Comparison of ENCODE assay signal across 8 cellular contexts in the genomic region with DNA sequence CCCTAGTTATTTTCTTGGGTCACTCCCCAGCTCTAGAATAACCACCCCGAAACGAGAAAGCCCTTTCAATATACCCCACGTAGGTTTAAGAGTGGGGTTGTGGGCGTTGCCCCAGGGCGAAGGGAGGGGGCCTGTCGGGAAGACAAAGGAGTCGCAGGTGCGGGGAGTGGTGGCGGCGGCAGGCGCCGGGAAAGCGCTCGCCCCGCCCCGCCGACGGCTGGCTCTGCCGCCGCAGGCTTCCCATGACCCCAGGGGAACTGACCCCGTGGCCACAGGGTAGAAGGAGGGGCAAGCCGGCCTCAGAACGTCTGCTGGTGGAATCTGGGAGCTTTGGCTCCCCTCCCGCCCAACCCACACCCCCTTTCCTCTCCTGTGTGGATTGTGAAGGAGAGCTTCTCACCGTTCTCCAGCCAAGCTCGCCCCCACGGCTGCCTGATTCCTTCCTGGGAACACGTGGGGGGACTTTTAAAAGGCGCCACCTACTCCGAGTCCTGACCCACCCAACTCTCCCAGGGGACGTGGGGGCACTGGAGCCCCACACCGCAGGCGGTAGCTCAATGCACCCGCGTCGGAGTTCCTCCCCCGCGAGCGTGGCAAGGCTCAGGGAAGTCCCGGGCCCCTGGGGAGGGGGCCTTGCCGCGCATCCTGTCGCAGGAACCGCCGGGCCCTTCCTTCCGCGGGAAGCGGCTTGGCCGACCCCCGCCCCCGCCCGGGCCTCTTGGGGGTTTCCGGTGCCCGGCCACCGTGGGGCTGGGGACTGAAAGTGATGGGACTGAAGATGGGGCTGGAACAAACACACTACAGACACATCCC. TPM values are rescaled to one million over a fixed set of nuclear protein-coding genes. Genes with fewer than 3 reads are reported as not detected.
DNase-seq lines count a peak whose midpoint lies in the region; ATAC-seq and TF ChIP-seq lines count a peak whose summit lies in the region.

No MANE protein-coding gene starts in this region.

- H3K36me3 ChIP-seq in osteoblast (ENCODE audit: insufficient read depth, low read length), result no peaks in the 10 kb centered on the region

- peaks cover 59% of the 10 kb centered on the region for H3K36me3 Mint-ChIP-seq in Calu3 (ENCODE audit: insufficient read depth, unreplicated experiment)
- peaks cover 38% of the 10 kb centered on the region for H3K36me3 Mint-ChIP-seq in activated naive CD4-positive, alpha-beta T cell treated with anti-CD3 and anti-CD28 coated beads, Interleukin-2, amount 10 ng/mL, durations not matched to agents 7 days and 5 days

- CTCF ChIA-PET in Calu3 (lab: Charles Lee), result interaction anchor here (0.5 to 1.2 kb wide), 5 partner anchors 11 to 1786 kb away, joined by 3 to 5 read pairs (median 4); no protein-coding TSS in a partner anchor
- CTCF ChIA-PET in activated naive CD4-positive, alpha-beta T cell treated with anti-CD3 and anti-CD28 coated beads, Interleukin-2, amount 10 ng/mL, durations not matched to agents 7 days and 5 days (lab: Charles Lee), result interaction anchor here (0.8 to 1.6 kb wide), 9 partner anchors 8 to 178 kb away, joined by 3 to 12 read pairs (median 5); no protein-coding TSS in a partner anchor

- peak overlapping the region; percentile 94 for H3K4me3 Mint-ChIP-seq in Calu3 (ENCODE audit: low read depth, unreplicated experiment)
- peak overlapping the region; percentile 99 for H3K4me3 Mint-ChIP-seq in activated naive CD4-positive, alpha-beta T cell treated with anti-CD3 and anti-CD28 coated beads, Interleukin-2, amount 10 ng/mL, durations not matched to agents 7 days and 5 days

- H4K20me1 ChIP-seq in osteoblast (ENCODE audit: insufficient read depth, low read length), result peaks cover 17% of the 10 kb centered on the region

- peak overlapping the region; percentile 97 for H3K27ac Mint-ChIP-seq in Calu3 (ENCODE audit: unreplicated experiment)
- peak overlapping the region; percentile 99 for H3K27ac Mint-ChIP-seq in activated naive CD4-positive, alpha-beta T cell treated with anti-CD3 and anti-CD28 coated beads, Interleukin-2, amount 10 ng/mL, durations not matched to agents 7 days and 5 days

- H3K9me3 ChIP-seq in osteoblast (ENCODE audit: low read depth, low read length), result no peaks in the 10 kb centered on the region

- peaks cover 33% of the 10 kb centered on the region for H3K79me2 ChIP-seq in osteoblast (ENCODE audit: insufficient read depth, low read length)

- BruUV-seq in Calu3 (replicated peaks; lab: Mats Ljungman, UMichigan), result no TSS peak

- H2AFZ ChIP-seq in osteoblast (ENCODE audit: low read length), result no peak overlapping the region

- H3K27me3 ChIP-seq in osteoblast (ENCODE audit: insufficient read depth, low read length), result no peaks in the 10 kb centered on the region

- intact Hi-C loops in Calu3 (cut with micrococcal nuclease; ENCODE audit: unreplicated experiment), result no loop called here

- ATAC-seq in HG03196 (IDR thresholded peaks at IDR 0.05; ENCODE audit: unreplicated experiment) (peak; percentile 18), GM21367 (IDR thresholded peaks at IDR 0.05; ENCODE audit: unreplicated experiment) (no peak)

- peak overlapping the region; percentile 97 for H3K4me2 ChIP-seq in osteoblast (ENCODE audit: insufficient read depth, low read length)

- peaks cover 15% of the 10 kb centered on the region for H3K27me3 Mint-ChIP-seq in Calu3 (ENCODE audit: unreplicated experiment)
- peaks cover 15% of the 10 kb centered on the region for H3K27me3 Mint-ChIP-seq in activated naive CD4-positive, alpha-beta T cell treated with anti-CD3 and anti-CD28 coated beads, Interleukin-2, amount 10 ng/mL, durations not matched to agents 7 days and 5 days

- DNase-seq in Calu3, result peak; percentile 85
- peak; percentile 28 for DNase-seq in SHP77 treated with DMSO at 0.1 percent for 48 hours (lab: John Stamatoyannopoulos, UW)
- DNase-seq in activated naive CD4-positive, alpha-beta T cell treated with anti-CD3 and anti-CD28 coated beads, Interleukin-2, amount 10 ng/mL, durations not matched to agents 7 days and 5 days, result peak; percentile 86
- DNase-seq in globus pallidus (ENCODE audit: low spot score), result peak; percentile 22
- peak; percentile 97 for DNase-seq in osteoblast (ENCODE audit: insufficient read length, low spot score, missing footprints)
- no peak for DNase-seq in NCI-H1048 (lab: John Stamatoyannopoulos, UW)

- peak overlapping the region; percentile 71 for H3K4me3 ChIP-seq in osteoblast (ENCODE audit: insufficient read depth, low read length)

- H3K4me1 ChIP-seq in osteoblast (ENCODE audit: insufficient read depth, low read length), result peaks cover 27% of the 10 kb centered on the region

- H3K9me3 Mint-ChIP-seq in Calu3 (ENCODE audit: low read depth, unreplicated experiment), result no peaks in the 10 kb centered on the region
- no peaks in the 10 kb centered on the region for H3K9me3 Mint-ChIP-seq in activated naive CD4-positive, alpha-beta T cell treated with anti-CD3 and anti-CD28 coated beads, Interleukin-2, amount 10 ng/mL, durations not matched to agents 7 days and 5 days

- TF ChIP-seq CTCF in Calu3 (IDR thresholded peaks at IDR 0.05; ENCODE audit: unreplicated experiment) (no peak), osteoblast (IDR thresholded peaks at IDR 0.05; ENCODE audit: extremely low read depth, low read depth, low read length) (no peak)

- H3K4me1 Mint-ChIP-seq in Calu3 (ENCODE audit: low read depth, unreplicated experiment), result peaks cover 14% of the 10 kb centered on the region
- peaks cover 47% of the 10 kb centered on the region for H3K4me1 Mint-ChIP-seq in activated naive CD4-positive, alpha-beta T cell treated with anti-CD3 and anti-CD28 coated beads, Interleukin-2, amount 10 ng/mL, durations not matched to agents 7 days and 5 days

- H3K27ac ChIP-seq in osteoblast (ENCODE audit: low read depth, low read length), result peak overlapping the region; percentile 94

RNA-seq across cellular contexts. Expression of a gene that starts 5.5 kb away (rescaled TPM):
- total RNA-seq in Calu3 (2022), result 96.3 and 108 TPM in 2 replicates
- 14.8 and 15.9 TPM in 2 replicates for total RNA-seq in osteoblast

RNA-seq across cellular contexts. Expression of a gene that starts 5.5 kb away (rescaled TPM):
- 52.3 and 52.7 TPM in 2 replicates for total RNA-seq in Calu3 (2022)
- 78.4 and 81.1 TPM in 2 replicates for total RNA-seq in osteoblast

RNA-seq across cellular contexts. Expression of a gene that starts 37.6 kb away (rescaled TPM):
- total RNA-seq in Calu3 (2022), result 80.9 and 83.1 TPM in 2 replicates
- 53.9 and 62.5 TPM in 2 replicates for total RNA-seq in osteoblast

RNA-seq across cellular contexts. Expression of a gene that starts 39.1 kb away (rescaled TPM):
- total RNA-seq in Calu3 (2022), result 36.5 and 40.2 TPM in 2 replicates
- total RNA-seq in osteoblast, result 18.6 and 29.7 TPM in 2 replicates

RNA-seq across cellular contexts. Expression of a gene that starts 53.0 kb away (rescaled TPM):
- total RNA-seq in Calu3 (2022), result 0.32 TPM in 1 of 2 replicates, not detected in the other
- total RNA-seq in osteoblast, result 0.29 and 0.36 TPM in 2 replicates
